In genomic region chr3:144624656-144625055, GRCh38 we compare ENCODE assay signal across 6 cellular contexts.
"Had no signal": no experiment of that assay in that cellular context is flagged by ENCODE, and none has a peak within 500 bp of the region (broad histone marks: within the 10 kb centered on the region; RNA-seq: fewer than 3 reads in every experiment).

No MANE protein-coding gene starts in this region.

- DNase-seq: GM23248, GOT3, H7, HCEC 1CT, IMR-90 had no signal

- ATAC-seq: K562 had no signal

- H3K27ac ChIP-seq: GM23248 had no signal

- H3K4me3 ChIP-seq: GM23248, K562 had no signal
